In the genomic region with DNA sequence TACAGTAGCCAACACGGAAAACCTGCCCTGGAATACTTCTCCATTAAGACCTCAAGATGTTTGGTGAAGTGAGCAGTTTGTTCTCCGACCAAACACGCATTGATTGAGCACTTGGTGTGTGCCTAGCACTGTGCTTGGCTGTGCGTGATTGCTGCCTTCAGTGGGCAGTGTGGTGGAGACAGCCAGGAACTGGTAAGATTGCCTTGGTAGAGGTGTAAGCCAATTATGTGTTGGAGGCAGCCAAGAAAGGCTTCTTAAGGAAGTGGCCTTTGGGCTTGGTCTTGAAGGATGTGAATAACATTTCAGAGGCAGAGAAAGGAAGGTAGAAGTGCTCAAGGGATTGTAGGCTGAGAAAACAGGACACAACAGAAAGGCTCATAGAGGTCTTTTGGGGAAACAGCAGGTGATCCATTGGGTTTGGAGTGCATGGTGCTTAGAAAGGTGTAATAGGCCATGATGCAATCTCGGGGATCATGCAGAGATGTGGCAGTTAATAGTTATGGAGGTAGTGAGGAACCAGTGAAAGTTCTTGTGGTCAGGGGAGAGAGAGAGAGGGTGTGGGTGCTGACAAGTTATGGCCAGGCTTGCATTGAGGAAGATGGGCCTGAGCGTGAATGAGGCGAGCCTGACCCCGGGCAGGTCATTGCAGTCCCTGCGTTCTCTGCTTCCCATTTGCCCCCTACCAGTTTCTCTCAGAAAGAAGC, we compare ENCODE assay signal across 10 cellular contexts. TPM values are rescaled to one million over a fixed set of nuclear protein-coding genes. Genes with fewer than 3 reads are reported as not detected.
A peak's percentile ranks its signal among the peaks of the same experiment; 100 is the strongest.
DNase-seq lines count a peak whose midpoint lies in the region; ATAC-seq, FAIRE-seq and TF ChIP-seq lines count a peak whose summit lies in the region.
"Had no signal": no experiment of that assay in that cellular context is flagged by ENCODE, and none has a peak within 500 bp of the region (broad histone marks: within the 10 kb centered on the region; RNA-seq: fewer than 3 reads in every experiment).

No MANE protein-coding gene starts in this region.

- POLR2A ChIA-PET in CD4-positive, alpha-beta memory T cell (lab: Charles Lee; ENCODE audit: partially characterized antibody), result interaction anchor here (1.5 kb wide), 1 partner anchor 297 kb away, joined by 4 read pairs; a partner anchor contains a TSS

- no peak overlapping the region for H2AFZ ChIP-seq in KMS-11 (ENCODE audit: low read depth)

- peak overlapping the region in 7 of 8 donors; percentile 3 to 58 (median 19) for H3K4me3 Mint-ChIP-seq in CD4-positive, alpha-beta memory T cell
- H3K4me3 Mint-ChIP-seq in dendritic cell treated with granulocyte-macrophage colony-stimulating factor and Interleukin-4, amounts not matched to agents 40 ng/mL and 50 ng/mL, for 4 days, result peak overlapping the region; percentile 24

- intact Hi-C loops in CD4-positive, alpha-beta memory T cell (cut with micrococcal nuclease), result no loop called here
- intact Hi-C loops in dendritic cell treated with granulocyte-macrophage colony-stimulating factor and Interleukin-4, amounts not matched to agents 40 ng/mL and 50 ng/mL, for 4 days (cut with micrococcal nuclease), result no loop called here

- H3K4me1 ChIP-seq in CD4-positive, alpha-beta memory T cell (ENCODE audit: insufficient read depth, low read length), result peaks cover 87% of the 10 kb centered on the region
- H3K4me1 ChIP-seq in KMS-11 (ENCODE audit: low read depth, poor library complexity, severe bottlenecking), result peaks cover 52% of the 10 kb centered on the region

- no peaks in the 10 kb centered on the region for H3K36me3 ChIP-seq in CD4-positive, alpha-beta memory T cell (ENCODE audit: insufficient read depth, low read length)
- H3K36me3 ChIP-seq in KMS-11 (ENCODE audit: insufficient read depth), result no peaks in the 10 kb centered on the region

- peaks cover 59% of the 10 kb centered on the region for H4K20me1 ChIP-seq in KMS-11 (ENCODE audit: insufficient read depth)

- no peak overlapping the region for H3K27ac ChIP-seq in CD4-positive, alpha-beta memory T cell (ENCODE audit: low read depth, low read length)
- no peak overlapping the region for H3K27ac ChIP-seq in KMS-11

- H3K9me3 ChIP-seq in CD4-positive, alpha-beta memory T cell (ENCODE audit: control insufficient read depth in 1 of 2, low read length in 2 of 2), result no peaks in the 10 kb centered on the region

- peaks cover 69 to 100% (median 84%) of the 10 kb centered on the region in 4 donors for H3K4me1 Mint-ChIP-seq in CD4-positive, alpha-beta memory T cell
- H3K4me1 Mint-ChIP-seq in dendritic cell treated with granulocyte-macrophage colony-stimulating factor and Interleukin-4, amounts not matched to agents 40 ng/mL and 50 ng/mL, for 4 days (ENCODE audit: low read depth), result peaks cover 73% of the 10 kb centered on the region

- peaks cover 98% of the 10 kb centered on the region for H3K79me2 ChIP-seq in KMS-11 (ENCODE audit: insufficient read depth, low read depth)

- CTCF ChIA-PET in CD4-positive, alpha-beta memory T cell (lab: Charles Lee; ENCODE audit: partially characterized antibody), result interaction anchor here (1.5 kb wide), 1 partner anchor 209 kb away, joined by 5 read pairs; no protein-coding TSS in a partner anchor

- peak overlapping the region; percentile 24 for H3K4me2 ChIP-seq in KMS-11

- no peak for FAIRE-seq in RCC 7860 (lab: Jason Lieb, UNC)

- H3K27ac Mint-ChIP-seq in CD4-positive, alpha-beta memory T cell, result peak overlapping the region; percentile 12 to 74 (median 38)
- H3K27ac Mint-ChIP-seq in dendritic cell treated with granulocyte-macrophage colony-stimulating factor and Interleukin-4, amounts not matched to agents 40 ng/mL and 50 ng/mL, for 4 days, result no peak overlapping the region

- TF ChIP-seq CTCF in KMS-11 (conservative IDR thresholded peaks at IDR 0.05; ENCODE audit: low read depth, low read length), result no peak

- ATAC-seq in GM19395 (IDR thresholded peaks at IDR 0.05; ENCODE audit: unreplicated experiment), result peak; percentile 60

- no peaks in the 10 kb centered on the region for H3K27me3 Mint-ChIP-seq in CD4-positive, alpha-beta memory T cell
- H3K27me3 Mint-ChIP-seq in dendritic cell treated with granulocyte-macrophage colony-stimulating factor and Interleukin-4, amounts not matched to agents 40 ng/mL and 50 ng/mL, for 4 days, result no peaks in the 10 kb centered on the region

- H3K36me3 Mint-ChIP-seq in CD4-positive, alpha-beta memory T cell, result peaks cover 0 to 11% of the 10 kb centered on the region in 2 donors
- H3K36me3 Mint-ChIP-seq in dendritic cell treated with granulocyte-macrophage colony-stimulating factor and Interleukin-4, amounts not matched to agents 40 ng/mL and 50 ng/mL, for 4 days (ENCODE audit: low read depth), result peaks cover 3% of the 10 kb centered on the region

- H3K27me3 ChIP-seq in CD4-positive, alpha-beta memory T cell (ENCODE audit: insufficient read depth, low read length), result no peaks in the 10 kb centered on the region
- no peaks in the 10 kb centered on the region for H3K27me3 ChIP-seq in KMS-11 (ENCODE audit: insufficient read depth, low read depth)

- no peak for DNase-seq in CD4-positive, alpha-beta memory T cell
- DNase-seq in NCI-H2227 treated with DMSO at 0.1 percent for 48 hours (lab: John Stamatoyannopoulos, UW), result no peak
- no peak for DNase-seq in HK-2 (ENCODE audit: unreplicated experiment)
- no peak for DNase-seq in SHP77 (lab: John Stamatoyannopoulos, UW)
- DNase-seq in RCC 7860 (ENCODE audit: low spot score), result no peak
- DNase-seq: left ventricle myocardium superior, NCI-H526 treated with DMSO at 0.1 percent for 48 hours had no signal

- no peak overlapping the region for H3K9ac ChIP-seq in KMS-11

- H3K4me3 ChIP-seq in CD4-positive, alpha-beta memory T cell (ENCODE audit: low read length in 2 of 2), result no peak overlapping the region
- H3K4me3 ChIP-seq in KMS-11 (IDR thresholded peaks at IDR 0.05; ENCODE audit: insufficient read depth, low read depth, low read length), result no peak overlapping the region

- H3K9me3 Mint-ChIP-seq in CD4-positive, alpha-beta memory T cell, result no peaks in the 10 kb centered on the region
- no peaks in the 10 kb centered on the region for H3K9me3 Mint-ChIP-seq in dendritic cell treated with granulocyte-macrophage colony-stimulating factor and Interleukin-4, amounts not matched to agents 40 ng/mL and 50 ng/mL, for 4 days

RNA-seq across cellular contexts. Expression of a gene that starts 6.3 kb away (rescaled TPM):
- total RNA-seq in CD4-positive, alpha-beta memory T cell, result 10 to 100 TPM; 18.3 to 18.8 TPM
- polyA plus RNA-seq in CD4-positive, alpha-beta memory T cell, result 10 to 100 TPM; 29.8 to 55.7 TPM
